Comparison of ENCODE assay signal across 1 cellular context in genomic region chr20:17749979-17750721, GRCh38.
TF ChIP-seq lines count a peak whose summit lies in the region.

No MANE protein-coding gene starts in this region.

TF ChIP-seq in HepG2, 621 proteins besides CTCF, POLR2A, EP300 and RAD21 (continued from another document and continues in another):
- TF ChIP-seq IKZF4 (CRISPR knock-in tag; IDR thresholded peaks at IDR 0.05; ENCODE audit: borderline replicate concordance, low read depth, not compliant biosample characterization) (no peak), REPIN1 (CRISPR knock-in tag; IDR thresholded peaks at IDR 0.05; ENCODE audit: borderline replicate concordance, low read depth) (no peak), ZNF570 (CRISPR knock-in tag; IDR thresholded peaks at IDR 0.05; ENCODE audit: borderline replicate concordance) (no peak), TRIM22 (IDR thresholded peaks at IDR 0.05) (no peak), MAFG (CRISPR knock-in tag; IDR thresholded peaks at IDR 0.05) (no peak), LCORL (IDR thresholded peaks at IDR 0.05) (no peak), LCORL (CRISPR knock-in tag; IDR thresholded peaks at IDR 0.05) (peak; percentile 38; the same call in 1 of the 2 replicates), ZNF337 (CRISPR knock-in tag; IDR thresholded peaks at IDR 0.05; ENCODE audit: borderline replicate concordance, low read depth) (no peak), NONO (IDR thresholded peaks at IDR 0.05) (no peak), NONO (CRISPR knock-in tag; conservative IDR thresholded peaks at IDR 0.05) (no peak), MATR3 (CRISPR knock-in tag; IDR thresholded peaks at IDR 0.05) (no peak), MAZ (IDR thresholded peaks at IDR 0.05; ENCODE audit: borderline replicate concordance, low read depth, low read length) (no peak), MAZ (CRISPR knock-in tag; IDR thresholded peaks at IDR 0.05; ENCODE audit: low read depth) (no peak), ZNF761 (CRISPR knock-in tag; conservative IDR thresholded peaks at IDR 0.05) (0 out of 2 replicates have a peak, but pooled peaks have one; percentile 40), KLF9 (CRISPR knock-in tag; IDR thresholded peaks at IDR 0.05; ENCODE audit: low read depth) (no peak), CSRNP2 (CRISPR knock-in tag; conservative IDR thresholded peaks at IDR 0.05; ENCODE audit: low read depth) (no peak), ATF2 (CRISPR knock-in tag; IDR thresholded peaks at IDR 0.05) (no peak), HNF1A (IDR thresholded peaks at IDR 0.05; ENCODE audit: low read depth) (no peak), HNF1A (CRISPR knock-in tag; IDR thresholded peaks at IDR 0.05; ENCODE audit: borderline replicate concordance) (no peak), MAFF (IDR thresholded peaks at IDR 0.05; ENCODE audit: low read depth, low read length) (no peak), RARA (CRISPR knock-in tag; IDR thresholded peaks at IDR 0.05) (peak; percentile 79), ZNF333 (CRISPR knock-in tag; IDR thresholded peaks at IDR 0.05; ENCODE audit: borderline replicate concordance) (no peak), ZNF841 (CRISPR knock-in tag; IDR thresholded peaks at IDR 0.05; ENCODE audit: borderline replicate concordance) (no peak), YEATS4 (CRISPR knock-in tag; IDR thresholded peaks at IDR 0.05; ENCODE audit: borderline replicate concordance) (no peak; the same call in 1 of the 2 replicates), ARID2 (CRISPR knock-in tag; IDR thresholded peaks at IDR 0.05; ENCODE audit: borderline replicate concordance) (no peak), ELK4 (CRISPR knock-in tag; IDR thresholded peaks at IDR 0.05; ENCODE audit: borderline replicate concordance) (no peak), SMC3 (IDR thresholded peaks at IDR 0.05; ENCODE audit: low read length) (no peak), ZNF704 (CRISPR knock-in tag; IDR thresholded peaks at IDR 0.05; ENCODE audit: borderline replicate concordance) (no peak), ZNF747 (CRISPR knock-in tag; IDR thresholded peaks at IDR 0.05; ENCODE audit: borderline replicate concordance) (no peak), ZNF878 (CRISPR knock-in tag; IDR thresholded peaks at IDR 0.05) (peak; percentile 13; the same call in 1 of the 2 replicates), SNAPC5 (CRISPR knock-in tag; IDR thresholded peaks at IDR 0.05; ENCODE audit: borderline replicate concordance) (no peak), CEBPG (CRISPR knock-in tag; IDR thresholded peaks at IDR 0.05) (peak; percentile 78), MLX (CRISPR knock-in tag; IDR thresholded peaks at IDR 0.05) (no peak), FOSL2 (CRISPR knock-in tag; IDR thresholded peaks at IDR 0.05) (0 out of 2 replicates have a peak, but pooled peaks have one; percentile 28), ZMAT3 (CRISPR knock-in tag; conservative IDR thresholded peaks at IDR 0.05) (peak; percentile 50; the same call in 1 of the 2 replicates), ELF3 (CRISPR knock-in tag; IDR thresholded peaks at IDR 0.05) (peak; percentile 48; the same call in 1 of the 2 replicates), ARHGAP35 (CRISPR knock-in tag; IDR thresholded peaks at IDR 0.05; ENCODE audit: borderline replicate concordance) (no peak; the same call in 1 of the 2 replicates), SP1 (IDR thresholded peaks at IDR 0.05) (no peak), SP1 (CRISPR knock-in tag; IDR thresholded peaks at IDR 0.05) (no peak), KDM1A (CRISPR knock-in tag; IDR thresholded peaks at IDR 0.05) (no peak), SALL2 (CRISPR knock-in tag; IDR thresholded peaks at IDR 0.05) (no peak), ZNF205 (CRISPR knock-in tag; IDR thresholded peaks at IDR 0.05) (no peak), IRF1 (CRISPR knock-in tag; IDR thresholded peaks at IDR 0.05; ENCODE audit: low read depth) (no peak), ZNF335 (CRISPR knock-in tag; IDR thresholded peaks at IDR 0.05) (peak; percentile 98), ELF4 (CRISPR knock-in tag; IDR thresholded peaks at IDR 0.05; ENCODE audit: borderline replicate concordance) (no peak), ZNF703 (CRISPR knock-in tag; IDR thresholded peaks at IDR 0.05; ENCODE audit: borderline replicate concordance) (no peak), ZNF441 (CRISPR knock-in tag; IDR thresholded peaks at IDR 0.05; ENCODE audit: borderline replicate concordance) (no peak), ZNF18 (CRISPR knock-in tag; IDR thresholded peaks at IDR 0.05; ENCODE audit: insufficient replicate concordance) (no peak), YEATS2 (CRISPR knock-in tag; IDR thresholded peaks at IDR 0.05; ENCODE audit: borderline replicate concordance) (0 out of 2 replicates have a peak, but pooled peaks have one; percentile 21), ZNF577 (CRISPR knock-in tag; IDR thresholded peaks at IDR 0.05; ENCODE audit: borderline replicate concordance, low read depth) (no peak), SIX4 (CRISPR knock-in tag; IDR thresholded peaks at IDR 0.05) (no peak), JUNB (CRISPR knock-in tag; IDR thresholded peaks at IDR 0.05; ENCODE audit: borderline replicate concordance) (no peak), TAF1 (CRISPR knock-in tag; IDR thresholded peaks at IDR 0.05) (peak; percentile 22; the same call in 1 of the 2 replicates), RFX1 (IDR thresholded peaks at IDR 0.05) (no peak), ZNF17 (CRISPR knock-in tag; IDR thresholded peaks at IDR 0.05) (no peak), ATAD3A (CRISPR knock-in tag; IDR thresholded peaks at IDR 0.05) (no peak), JUN (CRISPR knock-in tag; IDR thresholded peaks at IDR 0.05) (no peak), ZNF160 (CRISPR knock-in tag; IDR thresholded peaks at IDR 0.05) (no peak), TBX2 (CRISPR knock-in tag; IDR thresholded peaks at IDR 0.05; ENCODE audit: borderline replicate concordance) (peak; percentile 77), ZNF691 (CRISPR knock-in tag; IDR thresholded peaks at IDR 0.05; ENCODE audit: borderline replicate concordance, low read depth) (peak; percentile 49; the same call in 1 of the 2 replicates), POLR2AphosphoS2 (IDR thresholded peaks at IDR 0.05; ENCODE audit: low read depth, low read length) (no peak), ZNF460 (CRISPR knock-in tag; IDR thresholded peaks at IDR 0.05; ENCODE audit: borderline replicate concordance) (no peak)
